ENCODE assay signal across 27 cellular contexts in the genomic region with DNA sequence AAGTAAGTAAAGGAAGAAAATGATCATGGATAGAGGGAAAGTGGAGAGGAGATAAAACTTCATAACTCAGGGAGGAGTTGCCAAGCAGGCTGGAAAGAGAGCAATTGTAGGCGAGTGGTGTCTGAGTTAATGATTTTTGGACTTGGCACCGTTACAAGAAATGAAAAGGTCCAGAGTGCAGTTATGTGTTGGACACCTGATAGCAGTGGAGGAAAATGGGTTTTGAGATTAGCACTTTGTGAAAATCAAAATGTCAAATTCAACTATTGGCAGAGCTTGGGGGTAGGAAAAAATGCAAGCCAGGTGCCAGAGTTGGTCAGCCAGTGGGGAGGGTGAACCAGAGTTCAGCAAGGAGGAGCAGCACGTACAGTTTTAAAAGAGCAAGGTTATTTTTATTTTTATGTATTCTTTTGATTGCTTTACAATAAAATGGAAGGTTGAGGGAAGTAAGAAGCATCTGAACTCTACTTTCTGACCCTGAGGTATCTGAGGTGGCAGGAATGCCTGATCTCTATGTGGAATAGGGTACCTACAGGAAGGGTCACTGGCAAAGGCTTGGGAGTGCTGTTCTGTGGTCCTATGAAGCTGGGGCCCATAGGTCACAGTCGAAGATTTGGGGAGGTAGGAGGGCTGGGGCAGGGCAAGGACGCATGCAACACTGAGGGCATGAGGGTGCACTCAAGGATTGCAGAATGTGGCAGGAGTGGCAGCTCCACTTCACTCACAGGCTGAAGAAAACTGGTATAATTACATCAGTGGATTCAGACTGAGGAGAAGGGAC.
DNase-seq lines count a peak whose midpoint lies in the region; ATAC-seq and TF ChIP-seq lines count a peak whose summit lies in the region.
"Had no signal": no experiment of that assay in that cellular context is flagged by ENCODE, and none has a peak within 500 bp of the region (broad histone marks: within the 10 kb centered on the region; RNA-seq: fewer than 3 reads in every experiment).

No MANE protein-coding gene starts in this region.

- H3K27me3 ChIP-seq in liver (ENCODE audit: control insufficient read depth in 4 of 4, insufficient read depth in 4 of 4, low read length in 3 of 4) (no peaks in the 10 kb centered on the region), stomach (no peaks in the 10 kb centered on the region), H9 (ENCODE audit: insufficient read depth, low read length) (no peaks in the 10 kb centered on the region)
- H3K27me3 ChIP-seq: brain microvascular endothelial cell, testis had no signal

- TF ChIP-seq EP300 in stomach (IDR thresholded peaks at IDR 0.05), result no peak

- no peak overlapping the region for H3K27ac Mint-ChIP-seq in H9
- H3K27ac Mint-ChIP-seq: activated CD8-positive, alpha-beta T cell treated with anti-CD3 and anti-CD28 coated beads, Interleukin-2, amount 10 ng/mL, durations not matched to agents 7 days and 5 days; activated T-helper 17 cell treated with anti-CD3 and anti-CD28 coated beads, Interleukin-2, amount 50 U/mL, for 72 hours; naive thymus-derived CD4-positive, alpha-beta T cell had no signal

- H3K9me3 ChIP-seq in liver (ENCODE audit: control insufficient read depth in 4 of 4, low read length in 3 of 4), result peaks cover 0 to 4% (median 0%) of the 10 kb centered on the region in 4 donors
- peaks cover 0 to 9% (median 3%) of the 10 kb centered on the region in 4 donors for H3K9me3 ChIP-seq in stomach
- no peaks in the 10 kb centered on the region for H3K9me3 ChIP-seq in H9 (ENCODE audit: control insufficient read depth, low read depth, low read length)
- H3K9me3 ChIP-seq: Caco-2, testis had no signal

- H3K79me1 ChIP-seq in H9 (ENCODE audit: insufficient read depth, low read depth, low read length, poor library complexity, severe bottlenecking), result no peaks in the 10 kb centered on the region

- peaks cover 15 to 20% of the 10 kb centered on the region in 2 experiments for H3K4me1 Mint-ChIP-seq in H9
- H3K4me1 Mint-ChIP-seq: activated T-helper 17 cell treated with anti-CD3 and anti-CD28 coated beads, Interleukin-2, amount 50 U/mL, for 72 hours had no signal

- H3K4ac ChIP-seq in H9 (ENCODE audit: low read depth, low read length), result no peak overlapping the region

- DNase-seq in LoVo (ENCODE audit: low spot score) (peak; percentile 38), left ventricle myocardium superior (no peak), stomach (peak; percentile 55), COLO668 (lab: John Stamatoyannopoulos, UW; ENCODE audit: unreplicated experiment) (no peak), H9 (no peak)
- DNase-seq: activated CD4-positive, alpha-beta T cell treated with anti-CD3 and anti-CD28 coated beads for 4 hours; activated CD8-positive, alpha-beta T cell treated with anti-CD3 and anti-CD28 coated beads, Interleukin-2, amount 10 ng/mL, durations not matched to agents 7 days and 5 days; activated naive CD4-positive, alpha-beta T cell treated with anti-CD3 and anti-CD28 coated beads, Interleukin-2, amount 50 U/mL, for 16 hours; amniotic stem cell; brain microvascular endothelial cell; C1 segment of cervical spinal cord; Caco-2; DND-41; GF-D8; Kasumi-1; naive thymus-derived CD4-positive, alpha-beta T cell; NCI-H1417 treated with DMSO at 0.1 percent for 48 hours; NCI-H2081; NCI-H2227 treated with DMSO at 0.1 percent for 48 hours; nucleus accumbens; SHP77 treated with DMSO at 0.1 percent for 48 hours; stimulated activated naive CD4-positive, alpha-beta T cell; testis had no signal

- no peak overlapping the region for H2BK5ac ChIP-seq in H9 (ENCODE audit: insufficient read length, low read length)

- TF ChIP-seq CTCF in liver (IDR thresholded peaks at IDR 0.05; ENCODE audit: low read depth, low read length, missing input control) (no peak), stomach (IDR thresholded peaks at IDR 0.05) (no peak), H9 (conservative IDR thresholded peaks at IDR 0.05) (no peak)

- H3K56ac ChIP-seq in H9 (ENCODE audit: insufficient read length, low read depth, low read length), result no peak overlapping the region

- TF ChIP-seq POLR2A in stomach (IDR thresholded peaks at IDR 0.05), result no peak

- no peak overlapping the region for H3K4me2 ChIP-seq in H9 (ENCODE audit: insufficient read depth, insufficient read length, low read length)

- H4K5ac ChIP-seq in H9 (ENCODE audit: insufficient read length, low read depth, low read length), result no peak overlapping the region

- H3K18ac ChIP-seq in H9 (ENCODE audit: insufficient read length, low read depth, low read length), result no peak overlapping the region

- no peaks in the 10 kb centered on the region for H3K36me3 Mint-ChIP-seq in H9 (ENCODE audit: insufficient read depth in 1 of 3, low read depth in 3 of 3)
- H3K36me3 Mint-ChIP-seq: naive thymus-derived CD4-positive, alpha-beta T cell had no signal

- H4K8ac ChIP-seq in H9 (replicated peaks; ENCODE audit: insufficient read length, low read depth, low read length), result no peak overlapping the region

- H3K14ac ChIP-seq in H9 (ENCODE audit: insufficient read depth, low read length), result no peak overlapping the region

- peak; percentile 42 for ATAC-seq in left ventricle myocardium superior
- no peak for ATAC-seq in GM19328 (IDR thresholded peaks at IDR 0.05; ENCODE audit: unreplicated experiment)
- ATAC-seq: activated CD8-positive, alpha-beta T cell treated with anti-CD3 and anti-CD28 coated beads, Interleukin-2, amount 10 ng/mL, durations not matched to agents 7 days and 5 days; activated T-helper 17 cell treated with anti-CD3 and anti-CD28 coated beads, Interleukin-2, amount 50 U/mL, for 72 hours; naive thymus-derived CD4-positive, alpha-beta T cell; Panc1 had no signal

- H3K27ac ChIP-seq in liver (ENCODE audit: low read depth in 1 of 2, low read length in 2 of 2) (peak overlapping the region in 1 of 2 donors; percentile 23), stomach (peak overlapping the region in 4 of 5 donors; percentile 27 to 63 (median 60)), H9 (ENCODE audit: insufficient read length, low read depth, low read length) (no peak overlapping the region)
- H3K27ac ChIP-seq: brain microvascular endothelial cell, testis had no signal

- H3K4me1 ChIP-seq in liver (ENCODE audit: control insufficient read depth in 4 of 4, insufficient read depth in 4 of 4, low read length in 3 of 4), result peaks cover 3 to 17% (median 14%) of the 10 kb centered on the region in 4 donors
- H3K4me1 ChIP-seq in stomach, result peaks cover 0 to 17% (median 16%) of the 10 kb centered on the region in 4 donors
- peaks cover 5% of the 10 kb centered on the region for H3K4me1 ChIP-seq in H9 (ENCODE audit: insufficient read depth, low read length)
- H3K4me1 ChIP-seq: testis had no signal

- no peak overlapping the region for H4K91ac ChIP-seq in H9 (ENCODE audit: insufficient read length, low read depth, low read length)

- no peak overlapping the region for H2AK5ac ChIP-seq in H9 (ENCODE audit: insufficient read length, low read length)

- no peak overlapping the region for H2AFZ ChIP-seq in H9 (ENCODE audit: low read length)

- peak in 1 of 2 donors; percentile 20 for TF ChIP-seq RAD21 in liver (IDR thresholded peaks at IDR 0.05)

- no peak overlapping the region for H2BK120ac ChIP-seq in H9 (ENCODE audit: low read depth, low read length, poor library complexity, severe bottlenecking)

- H3K4me3 ChIP-seq in liver (ENCODE audit: low read depth in 1 of 3, low read length in 3 of 3) (no peak overlapping the region), stomach (no peak overlapping the region)
- H3K4me3 ChIP-seq: testis had no signal

- H4K20me1 ChIP-seq in H9 (ENCODE audit: control insufficient read depth, insufficient read depth, insufficient read length), result no peaks in the 10 kb centered on the region

- H3K27me3 Mint-ChIP-seq in H9 (ENCODE audit: low read depth), result no peaks in the 10 kb centered on the region

- 26% methylated on average over 5 of the region's 5 CpGs for WGBS in liver
- 22 to 46% (median 32%) methylated on average over 5 of the region's 5 CpGs for WGBS in stomach, 5 donors
- no CpG with 5 or more reads among the region's 5 CpGs for WGBS in H9 (ENCODE audit: extremely low coverage, insufficient read length, low lambda C conversion rate)

- H2BK12ac ChIP-seq in H9 (ENCODE audit: insufficient read length, low read depth, low read length), result no peak overlapping the region

- intact Hi-C loops in left ventricle myocardium superior (cut with micrococcal nuclease) (no loop called here), stomach (cut with DNase I; ENCODE audit: low total_unique reads) (no loop called here)

- H3K36me3 ChIP-seq in liver (ENCODE audit: control insufficient read depth in 4 of 4, insufficient read depth in 3 of 4, low read depth in 1 of 4, low read length in 3 of 4) (no peaks in the 10 kb centered on the region), stomach (no peaks in the 10 kb centered on the region)
- H3K36me3 ChIP-seq: brain microvascular endothelial cell had no signal

- H3K23me2 ChIP-seq in H9 (ENCODE audit: insufficient read length, low read depth, low read length, poor library complexity, severe bottlenecking), result no peaks in the 10 kb centered on the region

- H2BK20ac ChIP-seq in H9 (ENCODE audit: low read depth, low read length, poor library complexity, severe bottlenecking), result no peak overlapping the region

- H3K79me2 ChIP-seq in H9 (ENCODE audit: insufficient read depth, low read length), result no peaks in the 10 kb centered on the region

- H3K9ac ChIP-seq in liver (ENCODE audit: low read depth in 1 of 2, low read length in 2 of 2), result peak overlapping the region in 1 of 2 donors; percentile 28
- H3K9ac ChIP-seq in H9 (ENCODE audit: extremely low read depth, insufficient read length, low read length), result no peak overlapping the region

- no peak overlapping the region for H3T11ph ChIP-seq in H9 (ENCODE audit: low read length)

- no peaks in the 10 kb centered on the region; a peak in 1 of 5 replicates for H3K9me3 Mint-ChIP-seq in H9

- H2BK15ac ChIP-seq in H9 (ENCODE audit: low read depth, low read length), result no peak overlapping the region

- H3K4me3 Mint-ChIP-seq in H9, result no peak overlapping the region
- H3K4me3 Mint-ChIP-seq: activated CD8-positive, alpha-beta T cell treated with anti-CD3 and anti-CD28 coated beads, Interleukin-2, amount 10 ng/mL, durations not matched to agents 7 days and 5 days; activated T-helper 17 cell treated with anti-CD3 and anti-CD28 coated beads, Interleukin-2, amount 50 U/mL, for 72 hours; naive thymus-derived CD4-positive, alpha-beta T cell had no signal

- H3K23ac ChIP-seq in H9 (ENCODE audit: insufficient read length, low read depth, low read length), result no peak overlapping the region

TF ChIP-seq in liver, 16 proteins besides CTCF, POLR2A, EP300 and RAD21 (continues in another document):
- peak; percentile 35 for TF ChIP-seq FOXA2 (IDR thresholded peaks at IDR 0.05)
- peak; percentile 84 for TF ChIP-seq YY1 (IDR thresholded peaks at IDR 0.05)
- TF ChIP-seq, protein P1, sequence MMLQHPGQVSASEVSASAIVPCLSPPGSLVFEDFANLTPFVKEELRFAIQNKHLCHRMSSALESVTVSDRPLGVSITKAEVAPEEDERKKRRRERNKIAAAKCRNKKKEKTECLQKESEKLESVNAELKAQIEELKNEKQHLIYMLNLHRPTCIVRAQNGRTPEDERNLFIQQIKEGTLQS (IDR thresholded peaks at IDR 0.05), result no peak
- TF ChIP-seq HNF4G (IDR thresholded peaks at IDR 0.05), result peak; percentile 77
- no peak for TF ChIP-seq GABPA (IDR thresholded peaks at IDR 0.05 in 1 of 2, conservative IDR thresholded peaks at IDR 0.05 in 1 of 2)
- peak; percentile 10 to 64 for TF ChIP-seq JUND (IDR thresholded peaks at IDR 0.05)
- no peak for TF ChIP-seq NR2F2 (IDR thresholded peaks at IDR 0.05)

Comparison
In these comparisons a context has a peak if more than half of its experiments do, and no peak if none do; other contexts are left out.
1. DNase-seq: peak in LoVo (single experiment) and stomach (single experiment); none in left ventricle myocardium superior (single experiment), COLO668 (single experiment) and H9 (single experiment).